ENCODE assay signal across 8 cellular contexts in genomic region chr16:88233621-88234441, GRCh38.
DNase-seq lines count a peak whose midpoint lies in the region; ATAC-seq, FAIRE-seq and TF ChIP-seq lines count a peak whose summit lies in the region.
"Not testable (repeated sequence)": the region's sequence is repeated elsewhere in the genome, so short reads cannot be mapped to it uniquely, and the experiment has no call there.

No MANE protein-coding gene starts in this region.

- in situ Hi-C loops in HepG2 (cut with HindIII; ENCODE audit: extremely low pct_ligation_motif_present, low pct_unique_long_range_greater_than_20kb) = not testable (repeated sequence)

- H3K27ac ChIP-seq in coronary artery (peak overlapping the region; percentile 74 to 95), gastroesophageal sphincter (peak overlapping the region in 3 of 4 donors; percentile 61 to 74 (median 73)), HepG2 (ENCODE audit: extremely low read length, insufficient read depth, low read length) (peak overlapping the region; percentile 96), skeletal muscle tissue (ENCODE audit: low read depth, low read length) (peak overlapping the region; percentile 56), upper lobe of right lung (peak overlapping the region; percentile 59)

- not testable (repeated sequence) for H3K36me3 ChIP-seq in adipocyte (ENCODE audit: control insufficient read depth, insufficient read depth, low read length, severe bottlenecking); gastroesophageal sphincter; HepG2 (replicated peaks in 1 of 2; ENCODE audit: control insufficient read depth in 1 of 2, insufficient read depth in 2 of 2, low read length in 2 of 2); skeletal muscle tissue (ENCODE audit: control insufficient read depth in 3 of 3, insufficient read depth in 3 of 3, low read length in 3 of 3); upper lobe of right lung

- TF ChIP-seq RAD21 in HepG2 (CRISPR knock-in tag; IDR thresholded peaks at IDR 0.05) = not testable (repeated sequence)

- not testable (repeated sequence) for DNase-seq in HFFc6; adipocyte (ENCODE audit: low read depth); nephron progenitor cell; upper lobe of right lung
- DNase-seq in coronary artery (ENCODE audit: low spot score) = peak; percentile 61
- peak; percentile 47 for DNase-seq in HepG2 (ENCODE audit: low spot score)

- not testable (repeated sequence) for H3K4me3 ChIP-seq in adipocyte (ENCODE audit: low read length); gastroesophageal sphincter; skeletal muscle tissue (ENCODE audit: low read length in 3 of 3); upper lobe of right lung
- H3K4me3 ChIP-seq in coronary artery = peak overlapping the region; percentile 62
- H3K4me3 ChIP-seq in HepG2 (replicated peaks in 1 of 3; ENCODE audit: insufficient read depth in 1 of 3, low read depth in 2 of 3, low read length in 3 of 3) = peak overlapping the region in 2 of 3 experiments; percentile 47 to 55; a peak in 4 of 6 replicates

- not testable (repeated sequence) for H4K20me1 ChIP-seq in HepG2 (ENCODE audit: insufficient read depth, low read length)

- 60 to 79% methylated on average over 1 to 6 of the region's 25 CpGs for WGBS in gastroesophageal sphincter (ENCODE audit: low coverage in 1 of 2), 2 donors
- 26% methylated on average over 13 of the region's 25 CpGs for WGBS in HepG2 (ENCODE audit: low lambda C conversion rate)

- TF ChIP-seq EP300 in gastroesophageal sphincter (IDR thresholded peaks at IDR 0.05); HepG2 (CRISPR knock-in tag; IDR thresholded peaks at IDR 0.05; ENCODE audit: borderline replicate concordance): not testable (repeated sequence)
- TF ChIP-seq EP300 in HepG2 (IDR thresholded peaks at IDR 0.05; ENCODE audit: low read depth in 2 of 2, low read length in 2 of 2) = 0 out of 4 replicates have a peak, but pooled peaks of 1 of the 2 experiments have one; percentile 7

- H3K4me2 ChIP-seq in HepG2 (ENCODE audit: low read depth, low read length) = peak overlapping the region; percentile 73

- H3K9me3 ChIP-seq in adipocyte (ENCODE audit: control insufficient read depth, low read length); gastroesophageal sphincter; HepG2 (ENCODE audit: low read length); skeletal muscle tissue (ENCODE audit: control insufficient read depth in 3 of 3, low read length in 3 of 3); upper lobe of right lung: not testable (repeated sequence)

- TF ChIP-seq CTCF in HFFc6 (IDR thresholded peaks at IDR 0.05); coronary artery (IDR thresholded peaks at IDR 0.05); gastroesophageal sphincter (IDR thresholded peaks at IDR 0.05); HepG2 (CRISPR knock-in tag; IDR thresholded peaks at IDR 0.05); nephron progenitor cell (IDR thresholded peaks at IDR 0.05); upper lobe of right lung (IDR thresholded peaks at IDR 0.05): not testable (repeated sequence)

- CTCF ChIA-PET in HepG2 (lab: Yijun Ruan, JAX; ENCODE audit: low intra/inter-chr PET ratio, low total read pairs) = not testable (repeated sequence)

- POLR2A ChIA-PET in HepG2 (lab: Yijun Ruan, JAX) = interaction anchor here (1.3 kb wide), 1 partner anchor 9 kb away, joined by 3 read pairs; no protein-coding TSS in a partner anchor

- H3K4me1 Mint-ChIP-seq in HFFc6 (ENCODE audit: low read depth) (peaks cover 30% of the 10 kb centered on the region), nephron progenitor cell (peaks cover 26% of the 10 kb centered on the region)

- H2AFZ ChIP-seq in HepG2 (ENCODE audit: low read length) = not testable (repeated sequence)

- peak overlapping the region; percentile 76 for H3K9ac ChIP-seq in adipocyte (ENCODE audit: low read length)
- peak overlapping the region; percentile 74 for H3K9ac ChIP-seq in HepG2 (ENCODE audit: insufficient read depth, low read depth, low read length)
- peak overlapping the region in 1 of 3 donors; percentile 16 for H3K9ac ChIP-seq in skeletal muscle tissue (ENCODE audit: low read depth in 1 of 3, low read length in 3 of 3)

- not testable (repeated sequence) for H3K79me2 ChIP-seq in HepG2 (ENCODE audit: insufficient read depth, low read length)

- intact Hi-C loops in HepG2 (cut with micrococcal nuclease; ENCODE audit: unreplicated experiment); upper lobe of right lung (cut with DNase I): not testable (repeated sequence)

- H3K4me3 Mint-ChIP-seq in HFFc6 = not testable (repeated sequence)
- peak overlapping the region; percentile 48 for H3K4me3 Mint-ChIP-seq in nephron progenitor cell

- H3K27me3 ChIP-seq in adipocyte (replicated peaks; ENCODE audit: control insufficient read depth, insufficient read depth, low read length); gastroesophageal sphincter; HepG2 (ENCODE audit: control insufficient read depth in 1 of 2, insufficient read depth in 2 of 2, low read length in 2 of 2); skeletal muscle tissue (ENCODE audit: control insufficient read depth in 3 of 3, insufficient read depth in 3 of 3, low read length in 3 of 3); upper lobe of right lung: not testable (repeated sequence)

- BruUV-seq in HepG2 (replicated peaks; lab: Mats Ljungman, UMichigan) = TSS peak; percentile 80

- not testable (repeated sequence) for H3K9me3 Mint-ChIP-seq in HFFc6, nephron progenitor cell

- FAIRE-seq in HepG2 (lab: Jason Lieb, UNC) = peak; percentile 99

- peaks cover 15% of the 10 kb centered on the region for H3K4me1 ChIP-seq in adipocyte (ENCODE audit: control insufficient read depth, insufficient read depth, low read length)
- peaks cover 0 to 33% (median 7%) of the 10 kb centered on the region in 3 donors for H3K4me1 ChIP-seq in gastroesophageal sphincter
- H3K4me1 ChIP-seq in HepG2 (ENCODE audit: insufficient read depth, low read length) = peaks cover 74% of the 10 kb centered on the region
- not testable (repeated sequence) for H3K4me1 ChIP-seq in skeletal muscle tissue (ENCODE audit: control insufficient read depth in 3 of 3, insufficient read depth in 3 of 3, low read length in 3 of 3)
- H3K4me1 ChIP-seq in upper lobe of right lung = peaks cover 14% of the 10 kb centered on the region

- H3K27me3 Mint-ChIP-seq in HFFc6 (ENCODE audit: insufficient read depth); nephron progenitor cell (ENCODE audit: low read depth, poor library complexity): not testable (repeated sequence)

- H3K36me3 Mint-ChIP-seq in HFFc6 (ENCODE audit: low read depth); nephron progenitor cell (ENCODE audit: low read depth): not testable (repeated sequence)

- ATAC-seq in gastroesophageal sphincter, upper lobe of right lung: not testable (repeated sequence)
- ATAC-seq in HepG2 = peak; percentile 63

- H3K27ac Mint-ChIP-seq in HFFc6 (peak overlapping the region; percentile 68), nephron progenitor cell (peak overlapping the region; percentile 71)

- not testable (repeated sequence) for TF ChIP-seq POLR2A in gastroesophageal sphincter (IDR thresholded peaks at IDR 0.05); HepG2 (IDR thresholded peaks at IDR 0.05; ENCODE audit: insufficient read depth in 1 of 2, low read depth in 2 of 2, low read length in 2 of 2)

TF ChIP-seq in HepG2, 621 proteins besides CTCF, POLR2A, EP300 and RAD21 (continues in another document):
- TF ChIP-seq GATAD1 (CRISPR knock-in tag; IDR thresholded peaks at IDR 0.05) = peak; percentile 17; the same call in 1 of the 2 replicates
- TF ChIP-seq BRD4 (CRISPR knock-in tag; IDR thresholded peaks at IDR 0.05) = peak; percentile 11; the same call in 1 of the 2 replicates
- TF ChIP-seq MLX (CRISPR knock-in tag; IDR thresholded peaks at IDR 0.05) = 0 out of 2 replicates have a peak, but pooled peaks have one; percentile 27
- peak; percentile 16; the same call in 1 of the 2 replicates for TF ChIP-seq ZNF800 (CRISPR knock-in tag; IDR thresholded peaks at IDR 0.05)
- TF ChIP-seq SP5 (CRISPR knock-in tag; IDR thresholded peaks at IDR 0.05; ENCODE audit: borderline replicate concordance, low read depth) = 0 out of 2 replicates have a peak, but pooled peaks have one; percentile 24
- peak; percentile 54 for TF ChIP-seq KDM6A (CRISPR knock-in tag; IDR thresholded peaks at IDR 0.05; ENCODE audit: low read depth)
- TF ChIP-seq MEF2D (CRISPR knock-in tag; IDR thresholded peaks at IDR 0.05) = 0 out of 2 replicates have a peak, but pooled peaks have one; percentile 30
